ENCODE assay signal across 20 cellular contexts in genomic region chr22:36083056-36083455, GRCh38.
"Had no signal": no experiment of that assay in that cellular context is flagged by ENCODE, and none has a peak within 500 bp of the region (broad histone marks: within the 10 kb centered on the region; RNA-seq: fewer than 3 reads in every experiment).

No MANE protein-coding gene starts in this region.

- DNase-seq: cortex of kidney; dorsolateral prefrontal cortex; effector CD8-positive, alpha-beta T cell; heart left ventricle; hippocampal formation; left colon; left ventricle myocardium superior; mesendoderm; naive B cell; small intestine; stimulated activated CD4-positive, alpha-beta T cell treated with anti-CD3 and anti-CD28 coated beads, Interleukin-12 subunit alpha, Interleukin-12 subunit beta, amount 100 ng/mL, for 4 hours; stimulated activated naive CD4-positive, alpha-beta T cell; stomach; substantia nigra had no signal

- H3K27ac ChIP-seq: dorsolateral prefrontal cortex, heart left ventricle, neutrophil, right atrium auricular region, thoracic aorta had no signal

- H3K9me3 Mint-ChIP-seq: type B pancreatic cell had no signal

- H3K4me1 ChIP-seq: heart left ventricle, right atrium auricular region had no signal

- H3K4me3 ChIP-seq: dorsolateral prefrontal cortex, heart left ventricle, lung, right atrium auricular region, stomach, thoracic aorta had no signal

- H3K4me1 Mint-ChIP-seq: nephron had no signal

- H3K27ac Mint-ChIP-seq: nephron had no signal

- H3K9me3 ChIP-seq: heart left ventricle, neutrophil, right atrium auricular region, stomach, thoracic aorta had no signal

- H3K27me3 Mint-ChIP-seq: type B pancreatic cell had no signal

- H3K36me3 Mint-ChIP-seq: naive B cell, type B pancreatic cell had no signal

- H3K36me3 ChIP-seq: heart left ventricle, neutrophil, right atrium auricular region, stomach, thoracic aorta had no signal

- H3K4me3 Mint-ChIP-seq: naive B cell, nephron, type B pancreatic cell had no signal

- H3K27me3 ChIP-seq: dorsolateral prefrontal cortex, heart left ventricle, neutrophil, right atrium auricular region, stomach had no signal

- ATAC-seq: heart left ventricle, left colon, left ventricle myocardium superior had no signal
